Comparison of ENCODE assay signal across 11 cellular contexts in the genomic region with DNA sequence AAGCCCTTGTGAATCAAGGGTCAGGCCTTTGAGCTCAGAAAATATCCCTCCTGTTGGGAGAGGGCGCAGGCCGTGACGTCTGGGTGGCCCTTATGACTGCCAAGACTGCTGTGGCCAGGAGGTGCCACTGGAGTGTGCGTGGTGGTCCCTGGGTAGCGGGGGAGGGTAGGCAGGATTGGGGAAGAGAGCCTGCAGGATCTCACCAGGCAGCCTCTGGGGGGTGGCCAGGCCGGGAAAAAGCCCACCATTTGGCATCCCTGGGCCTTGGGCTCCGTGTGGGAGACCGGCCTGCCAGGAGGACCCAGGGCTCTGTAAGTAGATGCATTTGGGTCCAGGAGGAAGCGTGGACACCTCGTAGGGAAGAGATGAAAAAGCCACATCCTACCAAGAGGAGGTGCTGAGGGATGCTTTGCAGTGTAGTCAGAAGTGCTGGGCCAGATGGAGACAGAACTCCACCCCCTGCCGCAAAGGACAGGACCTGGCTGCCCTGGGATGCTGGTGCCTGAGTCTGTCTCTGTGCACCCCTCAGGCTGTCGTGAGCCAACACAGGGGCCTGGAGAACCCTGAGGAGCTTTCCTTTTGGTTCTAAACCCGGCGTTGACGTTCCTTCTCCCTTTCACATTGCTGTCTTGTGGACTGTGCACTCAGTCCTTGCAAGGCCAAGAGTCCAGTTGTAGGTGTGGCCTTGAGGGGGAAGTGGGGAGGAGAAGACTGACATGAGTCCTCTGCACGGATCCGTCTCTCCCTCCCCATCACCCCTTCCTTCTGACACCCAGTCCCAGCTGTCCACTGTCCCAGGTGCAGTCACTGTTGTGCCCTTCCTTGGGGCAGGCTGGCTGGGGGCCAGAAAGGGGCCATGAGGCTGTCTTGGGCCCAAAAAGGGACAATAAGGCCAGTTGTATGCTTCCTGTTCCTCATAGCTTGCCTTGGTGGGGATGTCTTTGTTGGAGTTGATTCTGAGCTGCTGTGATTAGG. TPM values are rescaled to one million over a fixed set of nuclear protein-coding genes. Genes with fewer than 3 reads are reported as not detected.
DNase-seq lines count a peak whose midpoint lies in the region; ATAC-seq and TF ChIP-seq lines count a peak whose summit lies in the region.
"Had no signal": no experiment of that assay in that cellular context is flagged by ENCODE, and none has a peak within 500 bp of the region (broad histone marks: within the 10 kb centered on the region; RNA-seq: fewer than 3 reads in every experiment).

No MANE protein-coding gene starts in this region.

- H3K36me3 ChIP-seq in OCI-LY7 (ENCODE audit: insufficient read depth, low read length): peaks cover 46% of the 10 kb centered on the region
- no peaks in the 10 kb centered on the region for H3K36me3 ChIP-seq in iPS-15b (ENCODE audit: control insufficient read depth, insufficient read depth, low read length)

- no peak for ATAC-seq in stimulated activated effector memory CD8-positive, alpha-beta T cell treated with anti-CD3 and anti-CD28 coated beads, Interleukin-12 subunit alpha, Interleukin-12 subunit beta, amount 100 ng/mL, for 72 hours

- H3K4me3 Mint-ChIP-seq in stimulated activated effector memory CD8-positive, alpha-beta T cell treated with anti-CD3 and anti-CD28 coated beads, Interleukin-12 subunit alpha, Interleukin-12 subunit beta, amount 100 ng/mL, for 72 hours: peak overlapping the region; percentile 29

- POLR2A ChIA-PET in OCI-LY7 (lab: Charles Lee): interaction anchor here (1.2 kb wide), 1 partner anchor 31 kb away, joined by 4 read pairs; the partner anchor contains the start of gene ATF4

- BruUV-seq in OCI-LY7 (replicated peaks; lab: Mats Ljungman, UMichigan): no TSS peak

- no peak overlapping the region for H3K27ac Mint-ChIP-seq in stimulated activated effector memory CD8-positive, alpha-beta T cell treated with anti-CD3 and anti-CD28 coated beads, Interleukin-12 subunit alpha, Interleukin-12 subunit beta, amount 100 ng/mL, for 72 hours

- H3K27me3 ChIP-seq in iPS-15b (ENCODE audit: control insufficient read depth, insufficient read depth, low read length): peaks cover 9% of the 10 kb centered on the region

- no peaks in the 10 kb centered on the region for H3K9me3 Mint-ChIP-seq in stimulated activated effector memory CD8-positive, alpha-beta T cell treated with anti-CD3 and anti-CD28 coated beads, Interleukin-12 subunit alpha, Interleukin-12 subunit beta, amount 100 ng/mL, for 72 hours

- no peak overlapping the region for H3K9ac ChIP-seq in iPS-15b (ENCODE audit: low read depth, low read length)
- H3K9ac ChIP-seq: SK-N-SH had no signal

- intact Hi-C loops in OCI-LY7 (cut with micrococcal nuclease; ENCODE audit: unreplicated experiment): no loop called here

- H3K9me3 ChIP-seq in OCI-LY7 (ENCODE audit: low read length) (no peaks in the 10 kb centered on the region), iPS-15b (ENCODE audit: control insufficient read depth, insufficient read depth, low read length) (no peaks in the 10 kb centered on the region)
- H3K9me3 ChIP-seq: SK-N-SH had no signal

- CTCF ChIA-PET in OCI-LY7 (lab: Charles Lee; ENCODE audit: unreplicated experiment): no interaction called here

- no peak for DNase-seq in OCI-LY7 (ENCODE audit: low spot score)
- DNase-seq in stimulated activated effector memory CD8-positive, alpha-beta T cell treated with anti-CD3 and anti-CD28 coated beads, Interleukin-12 subunit alpha, Interleukin-12 subunit beta, amount 100 ng/mL, for 72 hours (ENCODE audit: low spot score in 2 of 2): no peak
- DNase-seq in DMS79 treated with DMSO at 0.1 percent for 48 hours (lab: John Stamatoyannopoulos, UW): no peak
- no peak for DNase-seq in COLO829 (ENCODE audit: low spot score)
- DNase-seq in NAMALWA (ENCODE audit: low spot score): no peak
- DNase-seq: amniotic stem cell had no signal

- no peaks in the 10 kb centered on the region for H3K36me3 Mint-ChIP-seq in stimulated activated effector memory CD8-positive, alpha-beta T cell treated with anti-CD3 and anti-CD28 coated beads, Interleukin-12 subunit alpha, Interleukin-12 subunit beta, amount 100 ng/mL, for 72 hours

- peak; percentile 3 for TF ChIP-seq POLR2A in GM19099 (IDR thresholded peaks at IDR 0.05; ENCODE audit: extremely low read depth, insufficient read length, low read depth)

- H3K4me3 ChIP-seq in OCI-LY7 (ENCODE audit: low read depth, low read length, poor library complexity, severe bottlenecking) (no peak overlapping the region), iPS-15b (ENCODE audit: low read depth, low read length) (peak overlapping the region; percentile 18)

- H2AFZ ChIP-seq in OCI-LY7 (ENCODE audit: low read length): no peak overlapping the region

- 0 out of 2 replicates have a peak, but pooled peaks cover 5% of the 10 kb centered on the region for H4K20me1 ChIP-seq in OCI-LY7 (ENCODE audit: insufficient read depth, low read length)

- H3K4me1 Mint-ChIP-seq in stimulated activated effector memory CD8-positive, alpha-beta T cell treated with anti-CD3 and anti-CD28 coated beads, Interleukin-12 subunit alpha, Interleukin-12 subunit beta, amount 100 ng/mL, for 72 hours: peaks cover 15% of the 10 kb centered on the region

- H3K4me2 ChIP-seq in OCI-LY7 (ENCODE audit: low read length): peak overlapping the region; percentile 40
- H3K4me2 ChIP-seq: SK-N-SH had no signal

- no peaks in the 10 kb centered on the region for H3K9me2 ChIP-seq in OCI-LY7 (ENCODE audit: insufficient read depth, low read length)
- H3K9me2 ChIP-seq: SK-N-SH had no signal

- H3K79me2 ChIP-seq in OCI-LY7 (ENCODE audit: insufficient read depth, low read depth, low read length): peaks cover 5% of the 10 kb centered on the region; the same call in 1 of the 2 replicates

- TF ChIP-seq CTCF in OCI-LY7 (conservative IDR thresholded peaks at IDR 0.05; ENCODE audit: low read length): no peak

- H3K4me1 ChIP-seq in OCI-LY7 (ENCODE audit: insufficient read depth, low read length, poor library complexity, severe bottlenecking): peaks cover 23% of the 10 kb centered on the region
- H3K4me1 ChIP-seq in iPS-15b (ENCODE audit: control insufficient read depth, insufficient read depth, low read length): no peaks in the 10 kb centered on the region

- H3K27ac ChIP-seq in OCI-LY7 (ENCODE audit: low read depth, low read length, poor library complexity, severe bottlenecking): peak overlapping the region; percentile 21

RNA-seq across cellular contexts. Expression of gene MIEF1, which starts 12.7 kb away (rescaled TPM):
- total RNA-seq in OCI-LY7 (2014; rRNA removed; shearing (Covaris generic)): 32.5 and 34.1 TPM in 2 replicates
- total RNA-seq in OCI-LY7 (2022): 51.9 and 55.0 TPM in 2 replicates

RNA-seq across cellular contexts. Expression of gene ATF4, which starts 31.0 kb away (rescaled TPM):
- total RNA-seq in OCI-LY7 (2014; rRNA removed; shearing (Covaris generic)): 716 and 720 TPM in 2 replicates
- 732 and 779 TPM in 2 replicates for total RNA-seq in OCI-LY7 (2022)

RNA-seq across cellular contexts. Expression of gene MGAT3, which starts 32.6 kb away (rescaled TPM):
- total RNA-seq in OCI-LY7 (2014; rRNA removed; shearing (Covaris generic)): 15.4 and 16.3 TPM in 2 replicates
- total RNA-seq in OCI-LY7 (2022): 34.1 and 44.3 TPM in 2 replicates
- total RNA-seq: dermis microvascular lymphatic vessel endothelial cell, LHCN-M2 had no signal

RNA-seq across cellular contexts. Expression of gene RPS19BP1, which starts 43.2 kb away (rescaled TPM):
- total RNA-seq in OCI-LY7 (2014; rRNA removed; shearing (Covaris generic)): 148 and 185 TPM in 2 replicates
- 78.6 and 88.1 TPM in 2 replicates for total RNA-seq in OCI-LY7 (2022)
